Comparison of ENCODE assay signal across 18 cellular contexts in genomic region chr7:22990588-22990949, GRCh38. TPM values are rescaled to one million over a fixed set of nuclear protein-coding genes. Genes with fewer than 3 reads are reported as not detected.
A peak's percentile ranks its signal among the peaks of the same experiment; 100 is the strongest.
DNase-seq lines count a peak whose midpoint lies in the region; ATAC-seq and TF ChIP-seq lines count a peak whose summit lies in the region.
"Had no signal": no experiment of that assay in that cellular context is flagged by ENCODE, and none has a peak within 500 bp of the region (broad histone marks: within the 10 kb centered on the region; RNA-seq: fewer than 3 reads in every experiment).

No MANE protein-coding gene starts in this region.

- H2AFZ ChIP-seq in SK-N-SH (ENCODE audit: low read depth) = peak overlapping the region; percentile 24
- no peak overlapping the region for H2AFZ ChIP-seq in SU-DHL-6 (ENCODE audit: low read depth, low read length, severe bottlenecking)

- no peaks in the 10 kb centered on the region for H4K20me1 ChIP-seq in SK-N-SH (ENCODE audit: insufficient read depth)
- H4K20me1 ChIP-seq in SU-DHL-6 (ENCODE audit: low read depth, low read length) = peaks cover 24% of the 10 kb centered on the region

- POLR2A ChIA-PET in SK-N-SH (lab: Yijun Ruan, JAX) = no interaction called here

- intact Hi-C loops in right cardiac atrium (cut with DNase I) = no loop called here

- H3K79me2 ChIP-seq in SK-N-SH (ENCODE audit: insufficient read depth) (no peaks in the 10 kb centered on the region), SU-DHL-6 (ENCODE audit: insufficient read depth, low read length) (peaks cover 12% of the 10 kb centered on the region)

- no peaks in the 10 kb centered on the region for H3K36me3 ChIP-seq in SK-N-SH (replicated peaks in 1 of 2; ENCODE audit: control insufficient read depth in 1 of 2, insufficient read depth in 2 of 2, low read length in 1 of 2)
- H3K36me3 ChIP-seq in SU-DHL-6 (ENCODE audit: low read length) = peaks cover 8% of the 10 kb centered on the region; the same call in 1 of the 2 replicates
- H3K36me3 ChIP-seq: left lung, thyroid gland had no signal

- H3K4me2 ChIP-seq in SK-N-SH (peak overlapping the region; percentile 5; the same call in 1 of the 2 replicates), SU-DHL-6 (ENCODE audit: low read depth, low read length, poor library complexity, severe bottlenecking) (no peak overlapping the region)

- no peak for TF ChIP-seq CTCF in SK-N-SH (IDR thresholded peaks at IDR 0.05)
- no peak for TF ChIP-seq CTCF in SU-DHL-6 (IDR thresholded peaks at IDR 0.05; ENCODE audit: insufficient read depth, low read length, poor library complexity, severe bottlenecking)
- TF ChIP-seq CTCF in fibroblast of pulmonary artery (IDR thresholded peaks at IDR 0.05; ENCODE audit: low read length, missing control alignments) = no peak

- no peak overlapping the region for H3K4me3 ChIP-seq in SK-N-SH (ENCODE audit: low read depth in 2 of 2, low read length in 1 of 2)
- H3K4me3 ChIP-seq in SU-DHL-6 (ENCODE audit: insufficient read depth, low read length, poor library complexity, severe bottlenecking) = no peak overlapping the region
- H3K4me3 ChIP-seq in fibroblast of pulmonary artery (replicated peaks; ENCODE audit: low read depth, low read length) = no peak overlapping the region
- no peak overlapping the region for H3K4me3 ChIP-seq in right cardiac atrium (ENCODE audit: low read length)
- H3K4me3 ChIP-seq: left lung, spleen, thyroid gland had no signal

- no peak for TF ChIP-seq RAD21 in SK-N-SH (IDR thresholded peaks at IDR 0.05; ENCODE audit: low read length)

- ATAC-seq in SK-N-SH treated with all-trans-retinoic acid at 6 μM for 48 hours (no peak), right cardiac atrium (no peak)
- ATAC-seq: activated CD8-positive, alpha-beta memory T cell treated with anti-CD3 and anti-CD28 coated beads, Interleukin-2, amount 10 ng/mL, durations not matched to agents 7 days and 5 days; left lung had no signal

- H3K4me1 ChIP-seq in SK-N-SH (ENCODE audit: control insufficient read depth in 1 of 2, insufficient read depth in 2 of 2, low read depth in 1 of 2, low read length in 1 of 2) (no peaks in the 10 kb centered on the region; a peak in 1 of 4 replicates), right cardiac atrium (ENCODE audit: control insufficient read depth, insufficient read depth, low read length) (peaks cover 4% of the 10 kb centered on the region)
- H3K4me1 ChIP-seq: left lung, thyroid gland had no signal

- H3K9me3 ChIP-seq in SK-N-SH (no peaks in the 10 kb centered on the region), SU-DHL-6 (ENCODE audit: insufficient read depth, low read length) (no peaks in the 10 kb centered on the region), right cardiac atrium (ENCODE audit: control insufficient read depth, low read length) (no peaks in the 10 kb centered on the region)
- H3K9me3 ChIP-seq: left lung, spleen, thyroid gland had no signal

- no peak for TF ChIP-seq EP300 in SK-N-SH (IDR thresholded peaks at IDR 0.05; ENCODE audit: borderline replicate concordance in 1 of 2, low read depth in 1 of 2, low read length in 1 of 2)

- 0% methylated on average over 1 of the region's 1 CpG for WGBS in SK-N-SH (ENCODE audit: low lambda C conversion rate)
- 73% methylated on average over 1 of the region's 1 CpG for WGBS in right cardiac atrium

- DNase-seq in SK-N-SH (no peak), fibroblast of pulmonary artery (ENCODE audit: low read depth) (peak; percentile 39), right cardiac atrium (no peak), anterior cingulate cortex (lab: John Stamatoyannopoulos, UW) (no peak), retina (no peak)
- no peak for DNase-seq in activated naive CD4-positive, alpha-beta T cell treated with Interleukin-2 at 50 U/mL for 16 hours
- DNase-seq: 8988T; activated CD8-positive, alpha-beta memory T cell treated with anti-CD3 and anti-CD28 coated beads, Interleukin-2, amount 10 ng/mL, durations not matched to agents 7 days and 5 days; activated naive CD8-positive, alpha-beta T cell treated with anti-CD3 and anti-CD28 coated beads for 36 hours; Calu3; left lung; NCI-H1436 treated with DMSO at 0.1 percent for 48 hours; NCI-H69; SHP77 treated with DMSO at 0.1 percent for 48 hours; spleen; thyroid gland had no signal

- H3K27me3 ChIP-seq in SK-N-SH (ENCODE audit: insufficient read depth) = no peaks in the 10 kb centered on the region
- H3K27me3 ChIP-seq in SU-DHL-6 (ENCODE audit: low read length) = no peaks in the 10 kb centered on the region
- no peaks in the 10 kb centered on the region for H3K27me3 ChIP-seq in right cardiac atrium (ENCODE audit: control insufficient read depth, insufficient read depth)
- H3K27me3 ChIP-seq: left lung, spleen, thyroid gland had no signal

- H3K27ac ChIP-seq in SK-N-SH (ENCODE audit: low read depth in 2 of 2, low read length in 1 of 2) (no peak overlapping the region; a peak in 1 of 4 replicates), SU-DHL-6 (ENCODE audit: low read depth, low read length) (peak overlapping the region; percentile 1; the same call in 1 of the 2 replicates), right cardiac atrium (ENCODE audit: low read length) (no peak overlapping the region)
- H3K27ac ChIP-seq: left lung, spleen, thyroid gland had no signal

- no peaks in the 10 kb centered on the region for H3F3A ChIP-seq in SK-N-SH (replicated peaks; ENCODE audit: insufficient read depth)
- no peaks in the 10 kb centered on the region for H3F3A ChIP-seq in SU-DHL-6 (ENCODE audit: insufficient read depth)

- CTCF ChIA-PET in SK-N-SH (lab: Yijun Ruan, JAX) = no interaction called here

- H3K9me2 ChIP-seq in SK-N-SH (no peaks in the 10 kb centered on the region), SU-DHL-6 (replicated peaks; ENCODE audit: insufficient read depth, low read length) (no peaks in the 10 kb centered on the region)

- no peak overlapping the region for H3K9ac ChIP-seq in SK-N-SH
- no peak overlapping the region for H3K9ac ChIP-seq in SU-DHL-6 (ENCODE audit: low read length)

TF ChIP-seq in SK-N-SH, 30 proteins besides CTCF, POLR2A, EP300 and RAD21 (continues in another document):
- TF ChIP-seq IRF3 (IDR thresholded peaks at IDR 0.05; ENCODE audit: low read depth, low read length) (no peak), NRF1 (IDR thresholded peaks at IDR 0.05; ENCODE audit: low read depth, low read length) (no peak), TAF1 (IDR thresholded peaks at IDR 0.05; ENCODE audit: borderline replicate concordance, low read depth, low read length) (no peak)

TF ChIP-seq in SK-N-SH treated with all-trans-retinoic acid at 6 μM for 48 hours, 23 proteins besides CTCF, POLR2A, EP300 and RAD21:
- TF ChIP-seq ZNF565 (CRISPR knock-in tag; conservative IDR thresholded peaks at IDR 0.05; ENCODE audit: low read depth) (no peak), CREB5 (CRISPR knock-in tag; IDR thresholded peaks at IDR 0.05; ENCODE audit: low read depth) (no peak), ZNF8 (CRISPR knock-in tag; IDR thresholded peaks at IDR 0.05) (no peak), POU6F1 (CRISPR knock-in tag; IDR thresholded peaks at IDR 0.05; ENCODE audit: borderline replicate concordance, low read depth) (no peak), ZFP30 (CRISPR knock-in tag; IDR thresholded peaks at IDR 0.05) (no peak), GLIS3 (CRISPR knock-in tag; IDR thresholded peaks at IDR 0.05) (no peak), TOX (CRISPR knock-in tag; IDR thresholded peaks at IDR 0.05; ENCODE audit: borderline replicate concordance) (no peak), SNAI2 (CRISPR knock-in tag; IDR thresholded peaks at IDR 0.05) (no peak), ZC3H10 (CRISPR knock-in tag; IDR thresholded peaks at IDR 0.05) (no peak), ARNTL (CRISPR knock-in tag; IDR thresholded peaks at IDR 0.05; ENCODE audit: borderline replicate concordance, low read depth) (no peak), ISL1 (CRISPR knock-in tag; IDR thresholded peaks at IDR 0.05) (no peak), TCF4 (CRISPR knock-in tag; IDR thresholded peaks at IDR 0.05; ENCODE audit: borderline replicate concordance) (no peak)

RNA-seq across cellular contexts. Expression of gene HYCC1, which starts 23.4 kb away (rescaled TPM):
- 5.3 and 5.8 TPM in 2 replicates for polyA plus RNA-seq in SK-N-SH (2012; rRNA removed)
- polyA plus RNA-seq in SK-N-SH (2012; cell fraction: cytosol; rRNA removed) = 7.4 and 9.4 TPM in 2 replicates
- polyA plus RNA-seq in SK-N-SH (2012; cell fraction: nucleus; rRNA removed) = 5.2 and 6.0 TPM in 2 replicates
- 10 to 100 TPM; 32.8 to 47.3 (median 36.3) TPM for total RNA-seq in right cardiac atrium
- polyA plus RNA-seq in right cardiac atrium = 7.7 TPM
